8 cellular contexts compared by ENCODE assay signal in the genomic region with DNA sequence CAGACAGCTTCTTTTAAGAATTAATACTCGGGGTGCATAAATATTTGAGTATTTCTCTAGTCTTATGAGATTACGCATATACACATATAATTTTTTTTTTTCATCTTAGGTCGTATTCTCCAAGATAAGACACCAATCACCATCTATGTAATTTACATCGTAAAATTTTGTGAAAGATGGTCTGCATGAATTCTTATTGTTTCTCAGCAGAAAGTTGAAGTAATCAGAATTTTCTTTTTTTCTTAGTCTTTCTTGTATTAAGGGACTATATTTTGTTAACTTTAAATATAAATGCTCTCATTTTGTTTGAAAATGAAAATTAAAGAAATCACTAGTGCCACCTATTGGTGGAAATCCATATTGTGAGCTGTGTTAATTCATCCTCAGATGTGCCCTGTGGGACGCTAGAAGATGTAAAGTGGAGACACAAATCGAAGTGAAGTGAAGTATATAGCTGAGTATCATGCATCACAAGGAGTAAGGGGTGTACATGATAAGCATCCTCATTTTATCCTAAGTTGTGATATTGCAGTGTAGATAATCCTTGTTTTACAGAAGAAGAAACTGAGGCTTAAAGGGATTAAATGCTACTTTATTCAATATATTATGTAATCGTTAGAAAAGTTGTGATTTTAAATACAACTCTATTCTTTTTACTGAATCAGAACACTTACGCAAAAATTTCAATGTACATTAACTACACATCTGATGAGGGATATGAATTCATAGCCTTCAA.
DNase-seq lines count a peak whose midpoint lies in the region; ATAC-seq and TF ChIP-seq lines count a peak whose summit lies in the region.

No MANE protein-coding gene starts in this region.

- DNase-seq in left ventricle myocardium inferior (no peak), Right ventricle myocardium superior (no peak), NCI-H345 (lab: John Stamatoyannopoulos, UW) (peak; percentile 48), dermis blood vessel endothelial cell (peak; percentile 25), left colon (no peak)
- DNase-seq in activated naive CD8-positive, alpha-beta T cell treated with anti-CD3 and anti-CD28 coated beads for 36 hours: no peak

- no peaks in the 10 kb centered on the region for H3K9me3 Mint-ChIP-seq in activated naive CD8-positive, alpha-beta T cell treated with anti-CD3 and anti-CD28 coated beads for 36 hours

- no peak overlapping the region for H2AFZ ChIP-seq in parathyroid adenoma

- H3K27me3 Mint-ChIP-seq in activated naive CD8-positive, alpha-beta T cell treated with anti-CD3 and anti-CD28 coated beads for 36 hours: peaks cover 4% of the 10 kb centered on the region

- no peaks in the 10 kb centered on the region for H3K9me3 ChIP-seq in left ventricle myocardium inferior (replicated peaks)
- H3K9me3 ChIP-seq in parathyroid adenoma (ENCODE audit: control insufficient read depth, low read length): no peaks in the 10 kb centered on the region

- H3K36me3 Mint-ChIP-seq in activated naive CD8-positive, alpha-beta T cell treated with anti-CD3 and anti-CD28 coated beads for 36 hours: no peaks in the 10 kb centered on the region

- H3K4me3 ChIP-seq in left ventricle myocardium inferior (no peak overlapping the region), parathyroid adenoma (ENCODE audit: low read depth, low read length) (no peak overlapping the region)

- no peak overlapping the region for H3K4me3 Mint-ChIP-seq in activated naive CD8-positive, alpha-beta T cell treated with anti-CD3 and anti-CD28 coated beads for 36 hours

- H3K27ac ChIP-seq in left ventricle myocardium inferior (replicated peaks) (no peak overlapping the region), parathyroid adenoma (no peak overlapping the region)

- intact Hi-C loops in left ventricle myocardium inferior (cut with micrococcal nuclease) (no loop called here), Right ventricle myocardium superior (cut with DNase I) (no loop called here), left colon (cut with DNase I, micrococcal nuclease) (no loop called here)

- H3K4me1 Mint-ChIP-seq in activated naive CD8-positive, alpha-beta T cell treated with anti-CD3 and anti-CD28 coated beads for 36 hours: peaks cover 5% of the 10 kb centered on the region

- H3K4me2 ChIP-seq in parathyroid adenoma (ENCODE audit: low read length): no peak overlapping the region

- no peaks in the 10 kb centered on the region for H3K4me1 ChIP-seq in left ventricle myocardium inferior
- H3K4me1 ChIP-seq in parathyroid adenoma: no peaks in the 10 kb centered on the region

- H3K36me3 ChIP-seq in left ventricle myocardium inferior (no peaks in the 10 kb centered on the region), parathyroid adenoma (ENCODE audit: control insufficient read depth, insufficient read depth, low read length) (no peaks in the 10 kb centered on the region)

- H3K79me2 ChIP-seq in parathyroid adenoma: no peaks in the 10 kb centered on the region

- ATAC-seq in Right ventricle myocardium superior (ENCODE audit: poor library complexity) (no peak), GM21723 (IDR thresholded peaks at IDR 0.05; ENCODE audit: unreplicated experiment) (no peak), left colon (no peak)

- H3K27me3 ChIP-seq in left ventricle myocardium inferior (ENCODE audit: low read depth): no peaks in the 10 kb centered on the region
- H3K27me3 ChIP-seq in parathyroid adenoma (ENCODE audit: control insufficient read depth, insufficient read depth, low read length): no peaks in the 10 kb centered on the region

- peak; percentile 64 for TF ChIP-seq CTCF in left ventricle myocardium inferior (IDR thresholded peaks at IDR 0.05; ENCODE audit: borderline replicate concordance)
- peak; percentile 56 for TF ChIP-seq CTCF in parathyroid adenoma (IDR thresholded peaks at IDR 0.05)

- H3K9ac ChIP-seq in parathyroid adenoma: no peak overlapping the region

- no peak overlapping the region for H3K27ac Mint-ChIP-seq in activated naive CD8-positive, alpha-beta T cell treated with anti-CD3 and anti-CD28 coated beads for 36 hours

Comparison
In these comparisons a context has a peak if more than half of its experiments do, and no peak if none do; other contexts are left out.
1. DNase-seq: peak in NCI-H345 (single experiment) and dermis blood vessel endothelial cell (single experiment); none in left ventricle myocardium inferior (single experiment), Right ventricle myocardium superior (single experiment), activated naive CD8-positive, alpha-beta T cell treated with anti-CD3 and anti-CD28 coated beads for 36 hours (single experiment) and left colon (0 of 2).